15 cellular contexts compared by ENCODE assay signal in the genomic region with DNA sequence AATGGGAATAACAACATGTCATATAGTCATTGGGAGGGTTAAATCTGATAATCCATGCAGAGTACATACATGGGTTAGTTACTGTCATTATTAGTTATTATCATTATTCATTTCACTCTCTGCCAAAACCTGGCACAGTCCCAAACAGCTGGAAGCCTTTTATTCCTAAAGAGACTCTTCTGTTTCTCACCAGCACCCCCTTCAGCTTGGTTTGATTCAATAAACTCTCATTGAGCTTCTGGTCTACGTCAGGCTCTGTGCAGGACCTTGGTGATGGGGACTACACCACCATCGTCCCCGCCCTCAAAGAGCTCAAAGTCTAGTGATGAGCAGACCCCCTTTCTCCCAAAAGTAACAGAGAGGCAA. TPM values are rescaled to one million over a fixed set of nuclear protein-coding genes. Genes with fewer than 3 reads are reported as not detected.
A peak's percentile ranks its signal among the peaks of the same experiment; 100 is the strongest.
DNase-seq lines count a peak whose midpoint lies in the region; ATAC-seq and TF ChIP-seq lines count a peak whose summit lies in the region.
"Had no signal": no experiment of that assay in that cellular context is flagged by ENCODE, and none has a peak within 500 bp of the region (broad histone marks: within the 10 kb centered on the region; RNA-seq: fewer than 3 reads in every experiment).

No MANE protein-coding gene starts in this region.

- no peaks in the 10 kb centered on the region for H3K27me3 ChIP-seq in Peyer's patch

- DNase-seq in NCI-H2196 (lab: John Stamatoyannopoulos, UW; ENCODE audit: unreplicated experiment) (peak; percentile 37), NCI-H2196 treated with DMSO at 0.1 percent for 48 hours (lab: John Stamatoyannopoulos, UW; ENCODE audit: unreplicated experiment) (no peak), NCI-H1105 (lab: John Stamatoyannopoulos, UW) (peak; percentile 69), SW480 (ENCODE audit: low spot score) (peak; percentile 47), superior temporal gyrus (ENCODE audit: extremely low spot score) (peak; percentile 33), Peyer's patch (no peak)
- DNase-seq: NCI-H1048 had no signal

- H3K4me1 ChIP-seq in Peyer's patch: peaks cover 0 to 17% (median 4%) of the 10 kb centered on the region in 4 donors

- TF ChIP-seq CTCF in Peyer's patch (IDR thresholded peaks at IDR 0.05): no peak

- no peak overlapping the region for H3K27ac ChIP-seq in Peyer's patch
- H3K27ac ChIP-seq: HL-60 had no signal

- H3K9me3 ChIP-seq in Peyer's patch: no peaks in the 10 kb centered on the region

- ATAC-seq in HG02642 (IDR thresholded peaks at IDR 0.05; ENCODE audit: poor library complexity, unreplicated experiment): no peak
- ATAC-seq in GM19397 (IDR thresholded peaks at IDR 0.05; ENCODE audit: unreplicated experiment): no peak

- no peak for TF ChIP-seq POLR2A in Peyer's patch (IDR thresholded peaks at IDR 0.05)

- no peaks in the 10 kb centered on the region for H3K36me3 ChIP-seq in Peyer's patch

- no peak overlapping the region for H3K4me3 ChIP-seq in Peyer's patch

RNA-seq across cellular contexts. Expression of gene KCNK15, which starts 2.3 kb away (rescaled TPM):
- total RNA-seq in Peyer's patch: under 1 TPM in 1 of 4 donors, not detected in 3; 0.54 TPM
- total RNA-seq: activated CD4-positive, alpha-beta T cell treated with anti-CD3 and anti-CD28 coated beads, Interleukin-2, amount 10 ng/mL, durations not matched to agents 7 days and 5 days; CD4-positive, alpha-beta T cell; neural crest cell; OCI-LY7 had no signal

RNA-seq across cellular contexts. Expression of gene CCN5, which starts 32.8 kb away (rescaled TPM):
- total RNA-seq in Peyer's patch: 10 to 100 TPM in 2 of 4 donors, 1 to 10 TPM in 2; 5.8 to 32.2 (median 11.2) TPM
- total RNA-seq: activated CD4-positive, alpha-beta T cell treated with anti-CD3 and anti-CD28 coated beads, Interleukin-2, amount 10 ng/mL, durations not matched to agents 7 days and 5 days; CD4-positive, alpha-beta T cell; cerebellum; neural crest cell; OCI-LY7 had no signal

Comparison
In these comparisons a context has a peak if more than half of its experiments do, and no peak if none do; other contexts are left out.
1. DNase-seq: peak in NCI-H2196 (single experiment), NCI-H1105 (single experiment), SW480 (single experiment) and superior temporal gyrus (single experiment); none in NCI-H2196 treated with DMSO at 0.1 percent for 48 hours (single experiment) and Peyer's patch (0 of 3).